ENCODE assay signal across 8 cellular contexts in genomic region chr1:2586154-2587070, GRCh38. TPM values are rescaled to one million over a fixed set of nuclear protein-coding genes. Genes with fewer than 3 reads are reported as not detected.
DNase-seq lines count a peak whose midpoint lies in the region; ATAC-seq and TF ChIP-seq lines count a peak whose summit lies in the region.

TSS of gene PRXL2B (plus strand) at chr1:2586777. CDS start at chr1:2586886, 109 bp downstream.

- WGBS in spleen, 5 donors, result 0 to 1% (median 1%) methylated on average over 15 to 107 of the region's 107 CpGs

- peaks cover 0 to 7% (median 0%) of the 10 kb centered on the region in 7 donors for H3K27me3 ChIP-seq in spleen (replicated peaks in 1 of 7)

- H3K36me3 Mint-ChIP-seq in central memory CD8-positive, alpha-beta T cell (ENCODE audit: insufficient read depth), result peaks cover 10% of the 10 kb centered on the region

- H3K27me3 Mint-ChIP-seq in central memory CD8-positive, alpha-beta T cell, result no peaks in the 10 kb centered on the region

- H3K9me3 ChIP-seq in spleen, result no peaks in the 10 kb centered on the region

- H3K36me3 ChIP-seq in spleen, result peaks cover 0 to 27% (median 8%) of the 10 kb centered on the region in 6 donors

- peaks cover 26 to 70% (median 50%) of the 10 kb centered on the region in 6 donors for H3K4me1 ChIP-seq in spleen

- peak in 2 of 3 donors; percentile 65 to 80 for TF ChIP-seq POLR2A in spleen (IDR thresholded peaks at IDR 0.05)

- ATAC-seq in GM19035 (IDR thresholded peaks at IDR 0.05; ENCODE audit: unreplicated experiment) (peak; percentile 72), HG03342 (IDR thresholded peaks at IDR 0.05; ENCODE audit: unreplicated experiment) (peak; percentile 69)
- ATAC-seq in activated CD4-positive, CD25-positive, alpha-beta regulatory T cell treated with anti-CD3 and anti-CD28 coated beads, Interleukin-2, amount 50 U/mL, for 24 hours, result peak; percentile 77 to 82
- peak; percentile 67 for ATAC-seq in central memory CD8-positive, alpha-beta T cell (replicated peaks; ENCODE audit: extremely low read depth, poor library complexity, severe bottlenecking)

- H3K4me3 ChIP-seq in AG10803 (ENCODE audit: low read length), result peak within 1 kb of the TSS; percentile 83
- H3K4me3 ChIP-seq in spleen, result peak within 1 kb of the TSS; percentile 70 to 95 (median 82)

- intact Hi-C loops in spleen (cut with DNase I; ENCODE audit: low total_unique reads), result no loop called here

- peak within 1 kb of the TSS; percentile 77 for H3K4me3 Mint-ChIP-seq in central memory CD8-positive, alpha-beta T cell

- H3K9me3 Mint-ChIP-seq in central memory CD8-positive, alpha-beta T cell, result no peaks in the 10 kb centered on the region

- H3K27ac Mint-ChIP-seq in central memory CD8-positive, alpha-beta T cell (ENCODE audit: low read depth), result peak within 1 kb of the TSS; percentile 95

- peak within 1 kb of the TSS; percentile 95 to 100 (median 99) for H3K27ac ChIP-seq in spleen

- peaks cover 28% of the 10 kb centered on the region for H3K4me1 Mint-ChIP-seq in central memory CD8-positive, alpha-beta T cell

- DNase-seq in AG10803 (ENCODE audit: low read depth) (peak; percentile 99), NCI-H460 (ENCODE audit: extremely low read depth, low read depth) (peak; percentile 96), inferior parietal cortex (ENCODE audit: extremely low spot score) (peak; percentile 95), spleen (peak; percentile 100)
- peak; percentile 93 to 96 for DNase-seq in central memory CD8-positive, alpha-beta T cell (ENCODE audit: low spot score in 2 of 2)

- TF ChIP-seq CTCF in AG10803 (conservative IDR thresholded peaks at IDR 0.05; ENCODE audit: low read length) (no peak), spleen (IDR thresholded peaks at IDR 0.05 in 8 of 11, conservative IDR thresholded peaks at IDR 0.05 in 3 of 11) (peak in 2 of 11 experiments; percentile 15 to 33)

RNA-seq across cellular contexts. Expression of gene PRXL2B, which starts in this region (rescaled TPM):
- 4.7 and 7.2 TPM in 2 replicates for total RNA-seq in NCI-H460 (2014; rRNA removed; shearing (Covaris generic))
- polyA plus RNA-seq in NCI-H460 (2014; cell fraction: nucleus; rRNA removed), result 25.9 and 71.9 TPM in 2 replicates
- 10 to 100 TPM; 21.9 to 43.0 (median 26.7) TPM for total RNA-seq in spleen
- 10 to 100 TPM; 10.7 to 29.0 (median 13.2) TPM for polyA plus RNA-seq in spleen

Comparison
In these comparisons a context has a peak if more than half of its experiments do, and no peak if none do; other contexts are left out.
1. Peak in every context shown above with its lines: DNase-seq, ATAC-seq, H3K4me3 ChIP-seq and H3K27ac ChIP-seq.